Comparison of ENCODE assay signal across 2 cellular contexts in genomic region chr10:62790019-62790555, GRCh38.
TF ChIP-seq lines count a peak whose summit lies in the region.

No MANE protein-coding gene starts in this region.

TF ChIP-seq in IMR-90, 13 proteins besides CTCF, POLR2A, EP300 and RAD21:
- TF ChIP-seq FOS (IDR thresholded peaks at IDR 0.05; ENCODE audit: low read depth, low read length) (no peak), CEBPB (IDR thresholded peaks at IDR 0.05; ENCODE audit: low read depth, low read length) (no peak)
- TF ChIP-seq, protein P1, sequence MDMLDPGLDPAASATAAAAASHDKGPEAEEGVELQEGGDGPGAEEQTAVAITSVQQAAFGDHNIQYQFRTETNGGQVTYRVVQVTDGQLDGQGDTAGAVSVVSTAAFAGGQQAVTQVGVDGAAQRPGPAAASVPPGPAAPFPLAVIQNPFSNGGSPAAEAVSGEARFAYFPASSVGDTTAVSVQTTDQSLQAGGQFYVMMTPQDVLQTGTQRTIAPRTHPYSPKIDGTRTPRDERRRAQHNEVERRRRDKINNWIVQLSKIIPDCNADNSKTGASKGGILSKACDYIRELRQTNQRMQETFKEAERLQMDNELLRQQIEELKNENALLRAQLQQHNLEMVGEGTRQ (IDR thresholded peaks at IDR 0.05; ENCODE audit: low read depth, low read length), result no peak

TF ChIP-seq in H1, 55 proteins besides CTCF, POLR2A, EP300 and RAD21:
- no peak for TF ChIP-seq KDM5A (IDR thresholded peaks at IDR 0.05; ENCODE audit: low read length)
- TF ChIP-seq GABPA (IDR thresholded peaks at IDR 0.05; ENCODE audit: borderline replicate concordance, insufficient read depth, low read length), result no peak
- TF ChIP-seq SRF (IDR thresholded peaks at IDR 0.05; ENCODE audit: low read depth, low read length), result no peak
- TF ChIP-seq YY1 (IDR thresholded peaks at IDR 0.05; ENCODE audit: low read depth, low read length), result no peak
- no peak for TF ChIP-seq NANOG (IDR thresholded peaks at IDR 0.05; ENCODE audit: insufficient read depth, low read depth, low read length, poor library complexity, severe bottlenecking)
- TF ChIP-seq, protein P1 (IDR thresholded peaks at IDR 0.05; ENCODE audit: low read length), result no peak
- TF ChIP-seq CEBPB (IDR thresholded peaks at IDR 0.05; ENCODE audit: low read depth, low read length), result no peak
- no peak for TF ChIP-seq CBX5 (IDR thresholded peaks at IDR 0.05; ENCODE audit: low read depth, low read length)
- TF ChIP-seq SP1 (IDR thresholded peaks at IDR 0.05; ENCODE audit: low read depth, low read length), result no peak
- no peak for TF ChIP-seq ATF3 (IDR thresholded peaks at IDR 0.05; ENCODE audit: insufficient read depth, low read depth, low read length)
- TF ChIP-seq E2F6 (IDR thresholded peaks at IDR 0.05), result no peak
- no peak for TF ChIP-seq SP2 (IDR thresholded peaks at IDR 0.05; ENCODE audit: low read length)
- TF ChIP-seq JUND (IDR thresholded peaks at IDR 0.05; ENCODE audit: low read length), result no peak
- TF ChIP-seq, protein P2, sequence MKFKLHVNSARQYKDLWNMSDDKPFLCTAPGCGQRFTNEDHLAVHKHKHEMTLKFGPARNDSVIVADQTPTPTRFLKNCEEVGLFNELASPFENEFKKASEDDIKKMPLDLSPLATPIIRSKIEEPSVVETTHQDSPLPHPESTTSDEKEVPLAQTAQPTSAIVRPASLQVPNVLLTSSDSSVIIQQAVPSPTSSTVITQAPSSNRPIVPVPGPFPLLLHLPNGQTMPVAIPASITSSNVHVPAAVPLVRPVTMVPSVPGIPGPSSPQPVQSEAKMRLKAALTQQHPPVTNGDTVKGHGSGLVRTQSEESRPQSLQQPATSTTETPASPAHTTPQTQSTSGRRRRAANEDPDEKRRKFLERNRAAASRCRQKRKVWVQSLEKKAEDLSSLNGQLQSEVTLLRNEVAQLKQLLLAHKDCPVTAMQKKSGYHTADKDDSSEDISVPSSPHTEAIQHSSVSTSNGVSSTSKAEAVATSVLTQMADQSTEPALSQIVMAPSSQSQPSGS (IDR thresholded peaks at IDR 0.05; ENCODE audit: low read length), result no peak
- no peak for TF ChIP-seq TCF12 (IDR thresholded peaks at IDR 0.05; ENCODE audit: low read depth, low read length)
- TF ChIP-seq EZH2 (IDR thresholded peaks at IDR 0.05; ENCODE audit: low read depth, low read length, severe bottlenecking), result no peak
- TF ChIP-seq TEAD4 (IDR thresholded peaks at IDR 0.05; ENCODE audit: low read depth, low read length), result no peak
